Comparison of ENCODE assay signal across 8 cellular contexts in genomic region chr17:17740627-17741237, GRCh38. TPM values are rescaled to one million over a fixed set of nuclear protein-coding genes. Genes with fewer than 3 reads are reported as not detected.
DNase-seq lines count a peak whose midpoint lies in the region; ATAC-seq, FAIRE-seq and TF ChIP-seq lines count a peak whose summit lies in the region.

No MANE protein-coding gene starts in this region.

- no TSS peak for BruUV-seq in IMR-90 (replicated peaks; lab: Mats Ljungman, UMichigan)

- H3K36me3 Mint-ChIP-seq in activated T-helper 17 cell treated with anti-CD3 and anti-CD28 coated beads, Interleukin-2, amount 50 U/mL, for 72 hours (ENCODE audit: low read depth), result no peaks in the 10 kb centered on the region

- peak overlapping the region; percentile 7 for H2BK5ac ChIP-seq in IMR-90 (ENCODE audit: low read depth, low read length, poor library complexity, severe bottlenecking)

- peaks cover 46 to 97% of the 10 kb centered on the region in 2 experiments for H3K79me1 ChIP-seq in IMR-90 (ENCODE audit: low read depth in 1 of 2, low read length in 2 of 2)

- peak overlapping the region; percentile 77; the same call in 1 of the 2 replicates for H2BK120ac ChIP-seq in IMR-90 (ENCODE audit: low read depth, low read length)

- H3K9me3 ChIP-seq in IMR-90 (ENCODE audit: control insufficient read depth, insufficient read depth, low read length), result no peaks in the 10 kb centered on the region
- H3K9me3 ChIP-seq in iPS-18a (ENCODE audit: control insufficient read depth, low read depth, low read length), result no peaks in the 10 kb centered on the region

- H3K27ac ChIP-seq in IMR-90 (ENCODE audit: insufficient read depth, low read length), result no peak overlapping the region
- no peak overlapping the region for H3K27ac ChIP-seq in iPS-18a (ENCODE audit: low read length)

- H3K36me3 ChIP-seq in IMR-90 (ENCODE audit: control insufficient read depth, insufficient read depth, low read length) (peaks cover 2% of the 10 kb centered on the region; the same call in 1 of the 2 replicates), iPS-18a (ENCODE audit: control insufficient read depth, low read depth, low read length) (no peaks in the 10 kb centered on the region)

- peak overlapping the region; percentile 59; the same call in 1 of the 3 replicates for H2BK15ac ChIP-seq in IMR-90 (ENCODE audit: low read depth, low read length)

- peak overlapping the region; percentile 79; the same call in 1 of the 2 replicates for H3K23ac ChIP-seq in IMR-90 (ENCODE audit: low read depth, low read length)

- peaks cover 43% of the 10 kb centered on the region for H3K4me1 ChIP-seq in IMR-90 (ENCODE audit: control insufficient read depth, insufficient read depth, low read length)
- H3K4me1 ChIP-seq in iPS-18a (ENCODE audit: control insufficient read depth, low read depth, low read length), result peaks cover 20% of the 10 kb centered on the region

- H2AFZ ChIP-seq in IMR-90 (replicated peaks; ENCODE audit: low read length, poor library complexity), result no peak overlapping the region

- TF ChIP-seq CTCF in IMR-90 (conservative IDR thresholded peaks at IDR 0.05; ENCODE audit: low read depth, low read length), result no peak
- no peak for TF ChIP-seq CTCF in D721Med (IDR thresholded peaks at IDR 0.05; ENCODE audit: insufficient read depth, missing control alignments)

- no peaks in the 10 kb centered on the region for H3K27me3 ChIP-seq in IMR-90 (ENCODE audit: control insufficient read depth, insufficient read depth, low read length)
- peaks cover 15% of the 10 kb centered on the region for H3K27me3 ChIP-seq in iPS-18a (ENCODE audit: control insufficient read depth, insufficient read depth, low read length)

- no peak for TF ChIP-seq POLR2A in IMR-90 (IDR thresholded peaks at IDR 0.05; ENCODE audit: low read depth, low read length)

- dilution Hi-C loops in IMR-90 (cut with HindIII; ENCODE audit: low sequenced_read_pairs, unreplicated experiment), result no loop called here

- WGBS in IMR-90 (ENCODE audit: extremely low coverage in 2 of 2, insufficient read length in 1 of 2), 2 experiments, result 80% methylated on average over 2 of the region's 24 CpGs; no CpG with 5 or more reads in 1 of the 2 experiments

- CTCF ChIA-PET in IMR-90 (lab: Yijun Ruan, JAX), result no interaction called here

- H3K4me3 ChIP-seq in IMR-90 (ENCODE audit: insufficient read depth, low read depth, low read length) (no peak overlapping the region), iPS-18a (ENCODE audit: low read length) (no peak overlapping the region)

- no peaks in the 10 kb centered on the region for H3K27me3 Mint-ChIP-seq in activated T-helper 17 cell treated with anti-CD3 and anti-CD28 coated beads, Interleukin-2, amount 50 U/mL, for 72 hours

- H3K9me1 ChIP-seq in IMR-90 (ENCODE audit: insufficient read depth, low read length), result peaks cover 55% of the 10 kb centered on the region

- no peak for FAIRE-seq in D721Med (lab: Jason Lieb, UNC)

- TF ChIP-seq RAD21 in IMR-90 (IDR thresholded peaks at IDR 0.05; ENCODE audit: low read length), result no peak

- DNase-seq in IMR-90, result no peak
- peak; percentile 31 to 72 for DNase-seq in stimulated activated CD4-positive, alpha-beta T cell treated with anti-CD3 and anti-CD28 coated beads, Interleukin-4, amount 100 ng/mL, for 4 hours
- no peak for DNase-seq in D721Med (ENCODE audit: insufficient read length, low spot score)

- H3K4me3 Mint-ChIP-seq in activated T-helper 17 cell treated with anti-CD3 and anti-CD28 coated beads, Interleukin-2, amount 50 U/mL, for 72 hours, result peak overlapping the region; percentile 42

- peak overlapping the region; percentile 94 for H2AK5ac ChIP-seq in IMR-90 (ENCODE audit: low read depth, low read length)

- in situ Hi-C loops in IMR-90 (cut with MboI; ENCODE audit: low sequenced_read_pairs), result no loop called here

- H3K27ac Mint-ChIP-seq in activated T-helper 17 cell treated with anti-CD3 and anti-CD28 coated beads, Interleukin-2, amount 50 U/mL, for 72 hours, result peak overlapping the region; percentile 65

- peak overlapping the region; percentile 72 to 85; a peak in 1 of 4 replicates for H4K8ac ChIP-seq in IMR-90 (ENCODE audit: low read depth in 2 of 2, low read length in 2 of 2)

- no peak overlapping the region; the same call in 1 of the 2 replicates for H2BK20ac ChIP-seq in IMR-90 (ENCODE audit: low read depth, low read length)

- H2AK9ac ChIP-seq in IMR-90 (replicated peaks; ENCODE audit: low read depth, low read length, poor library complexity), result peak overlapping the region; percentile 98

- POLR2A ChIA-PET in IMR-90 (lab: Charles Lee; ENCODE audit: unreplicated experiment), result no interaction called here

- H3K14ac ChIP-seq in IMR-90 (replicated peaks; ENCODE audit: low read depth, low read length), result peak overlapping the region; percentile 91; the same call in 1 of the 2 replicates

- H4K91ac ChIP-seq in IMR-90 (ENCODE audit: insufficient read depth, low read depth, low read length), result peak overlapping the region; percentile 89

- H4K5ac ChIP-seq in IMR-90 (ENCODE audit: low read depth, low read length), result no peak overlapping the region

- peaks cover 92% of the 10 kb centered on the region for H4K20me1 ChIP-seq in IMR-90 (ENCODE audit: insufficient read depth, low read length)

- H3K56ac ChIP-seq in IMR-90 (ENCODE audit: extremely low read depth, insufficient read depth, low read length), result no peak overlapping the region

- no peaks in the 10 kb centered on the region for H3K9me3 Mint-ChIP-seq in activated T-helper 17 cell treated with anti-CD3 and anti-CD28 coated beads, Interleukin-2, amount 50 U/mL, for 72 hours

- H3K4ac ChIP-seq in IMR-90 (ENCODE audit: low read depth, low read length), result peak overlapping the region; percentile 92

- 0 out of 2 replicates have a peak overlapping the region, but pooled peaks have one; percentile 25 for H3K9ac ChIP-seq in IMR-90 (ENCODE audit: low read depth, low read length)
- H3K9ac ChIP-seq in iPS-18a (ENCODE audit: low read length), result peak overlapping the region; percentile 1

- peak overlapping the region; percentile 0; the same call in 1 of the 2 replicates for H3K4me2 ChIP-seq in IMR-90 (ENCODE audit: low read depth, low read length)

- H3K4me1 Mint-ChIP-seq in activated T-helper 17 cell treated with anti-CD3 and anti-CD28 coated beads, Interleukin-2, amount 50 U/mL, for 72 hours, result peaks cover 7% of the 10 kb centered on the region

- no peak overlapping the region for H3K18ac ChIP-seq in IMR-90 (ENCODE audit: low read depth, low read length)

- ATAC-seq in IMR-90 (ENCODE audit: low read depth), result no peak
- peak; percentile 87 for ATAC-seq in activated T-helper 17 cell treated with anti-CD3 and anti-CD28 coated beads, Interleukin-2, amount 50 U/mL, for 72 hours (replicated peaks)
- no peak for ATAC-seq in GM18868 (IDR thresholded peaks at IDR 0.05; ENCODE audit: unreplicated experiment)
- ATAC-seq in GM21360 (IDR thresholded peaks at IDR 0.05; ENCODE audit: unreplicated experiment), result no peak
- no peak for ATAC-seq in HG03159 (IDR thresholded peaks at IDR 0.05; ENCODE audit: unreplicated experiment)

- intact Hi-C loops in IMR-90 (cut with micrococcal nuclease), result loop anchor here (10.0 kb wide), 1 partner anchor 386 kb away; no protein-coding TSS in a partner anchor

TF ChIP-seq in IMR-90, 13 proteins besides CTCF, POLR2A, EP300 and RAD21:
- TF ChIP-seq MAZ (IDR thresholded peaks at IDR 0.05; ENCODE audit: borderline replicate concordance, low read depth, low read length), result no peak
- no peak for TF ChIP-seq FOS (IDR thresholded peaks at IDR 0.05; ENCODE audit: low read depth, low read length)
- no peak for TF ChIP-seq MAFK (IDR thresholded peaks at IDR 0.05; ENCODE audit: low read depth, low read length)
- TF ChIP-seq RCOR1 (IDR thresholded peaks at IDR 0.05; ENCODE audit: insufficient replicate concordance, low read length), result no peak
- no peak for TF ChIP-seq NFE2L2 (IDR thresholded peaks at IDR 0.05; ENCODE audit: low read depth, low read length)
- TF ChIP-seq SMC3 (IDR thresholded peaks at IDR 0.05; ENCODE audit: low read depth, low read length), result no peak
- TF ChIP-seq MXI1 (IDR thresholded peaks at IDR 0.05; ENCODE audit: borderline replicate concordance, low read depth, low read length), result no peak
- no peak for TF ChIP-seq USF2 (IDR thresholded peaks at IDR 0.05; ENCODE audit: low read depth, low read length)
- TF ChIP-seq CEBPB (IDR thresholded peaks at IDR 0.05; ENCODE audit: low read depth, low read length), result no peak
- no peak for TF ChIP-seq BHLHE40 (IDR thresholded peaks at IDR 0.05; ENCODE audit: low read depth, low read length)
- no peak for TF ChIP-seq ELK1 (IDR thresholded peaks at IDR 0.05; ENCODE audit: borderline replicate concordance, low read depth, low read length)
- TF ChIP-seq RFX5 (IDR thresholded peaks at IDR 0.05; ENCODE audit: low read depth, low read length), result no peak

RNA-seq across cellular contexts. Expression of gene RAI1, which starts 59.5 kb away (rescaled TPM):
- 1.8 and 1.9 TPM in 2 replicates for total RNA-seq in IMR-90 (2012; rRNA removed)
- 10.5 and 14.0 TPM in 2 replicates for polyA plus RNA-seq in IMR-90 (2012; rRNA removed)
- polyA plus RNA-seq in IMR-90 (2012; cell fraction: cytosol; rRNA removed), result 5.5 and 10.5 TPM in 2 replicates
- 18.8 and 32.7 TPM in 2 replicates for polyA plus RNA-seq in IMR-90 (2012; cell fraction: nucleus; rRNA removed; ENCODE audit: low replicate concordance)
- 10 to 100 TPM in 1 of 2 donors, 1 to 10 TPM in 1; 7.0 to 16.0 TPM for total RNA-seq in activated T-helper 17 cell treated with anti-CD3 and anti-CD28 coated beads, Interleukin-2, amount 50 U/mL, for 72 hours

Comparison
In these comparisons a context has a peak if more than half of its experiments do, and no peak if none do; other contexts are left out.
1. DNase-seq: peak in stimulated activated CD4-positive, alpha-beta T cell treated with anti-CD3 and anti-CD28 coated beads, Interleukin-4, amount 100 ng/mL, for 4 hours (2 of 2); none in IMR-90 (single experiment) and D721Med (single experiment).